Comparison of ENCODE assay signal across 1 cellular context in the genomic region with DNA sequence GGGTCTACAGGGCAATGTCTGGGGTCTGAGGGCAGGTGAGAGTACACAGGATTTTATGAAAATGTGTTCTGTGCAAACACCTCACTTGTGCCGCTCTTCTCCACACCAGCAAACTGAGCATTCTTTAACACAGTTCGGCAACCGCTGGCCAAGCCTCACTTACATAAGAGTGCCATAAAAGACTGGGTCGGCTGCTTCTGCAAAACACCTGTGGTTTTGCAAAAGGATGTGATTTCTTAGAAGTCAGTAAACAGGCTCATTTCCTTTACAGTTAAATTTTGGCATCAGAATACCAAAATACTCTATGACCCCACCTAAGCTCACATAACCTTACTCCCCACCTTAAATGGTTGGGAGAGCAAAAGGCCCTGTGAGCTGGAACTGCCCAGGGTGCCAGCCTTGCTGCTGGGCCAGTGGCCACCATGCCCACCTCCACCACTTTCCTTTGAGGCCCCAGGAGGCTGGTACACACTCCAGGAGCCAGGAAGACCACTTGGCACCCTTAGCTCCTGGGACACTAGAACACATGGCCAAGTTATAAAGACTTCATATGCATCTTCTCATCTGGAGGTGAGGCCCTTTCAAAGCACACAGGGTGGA.
TF ChIP-seq lines count a peak whose summit lies in the region.

No MANE protein-coding gene starts in this region.

TF ChIP-seq in GM12878, 131 proteins besides CTCF, POLR2A, EP300 and RAD21 (continued from another document):
- TF ChIP-seq, protein P1, sequence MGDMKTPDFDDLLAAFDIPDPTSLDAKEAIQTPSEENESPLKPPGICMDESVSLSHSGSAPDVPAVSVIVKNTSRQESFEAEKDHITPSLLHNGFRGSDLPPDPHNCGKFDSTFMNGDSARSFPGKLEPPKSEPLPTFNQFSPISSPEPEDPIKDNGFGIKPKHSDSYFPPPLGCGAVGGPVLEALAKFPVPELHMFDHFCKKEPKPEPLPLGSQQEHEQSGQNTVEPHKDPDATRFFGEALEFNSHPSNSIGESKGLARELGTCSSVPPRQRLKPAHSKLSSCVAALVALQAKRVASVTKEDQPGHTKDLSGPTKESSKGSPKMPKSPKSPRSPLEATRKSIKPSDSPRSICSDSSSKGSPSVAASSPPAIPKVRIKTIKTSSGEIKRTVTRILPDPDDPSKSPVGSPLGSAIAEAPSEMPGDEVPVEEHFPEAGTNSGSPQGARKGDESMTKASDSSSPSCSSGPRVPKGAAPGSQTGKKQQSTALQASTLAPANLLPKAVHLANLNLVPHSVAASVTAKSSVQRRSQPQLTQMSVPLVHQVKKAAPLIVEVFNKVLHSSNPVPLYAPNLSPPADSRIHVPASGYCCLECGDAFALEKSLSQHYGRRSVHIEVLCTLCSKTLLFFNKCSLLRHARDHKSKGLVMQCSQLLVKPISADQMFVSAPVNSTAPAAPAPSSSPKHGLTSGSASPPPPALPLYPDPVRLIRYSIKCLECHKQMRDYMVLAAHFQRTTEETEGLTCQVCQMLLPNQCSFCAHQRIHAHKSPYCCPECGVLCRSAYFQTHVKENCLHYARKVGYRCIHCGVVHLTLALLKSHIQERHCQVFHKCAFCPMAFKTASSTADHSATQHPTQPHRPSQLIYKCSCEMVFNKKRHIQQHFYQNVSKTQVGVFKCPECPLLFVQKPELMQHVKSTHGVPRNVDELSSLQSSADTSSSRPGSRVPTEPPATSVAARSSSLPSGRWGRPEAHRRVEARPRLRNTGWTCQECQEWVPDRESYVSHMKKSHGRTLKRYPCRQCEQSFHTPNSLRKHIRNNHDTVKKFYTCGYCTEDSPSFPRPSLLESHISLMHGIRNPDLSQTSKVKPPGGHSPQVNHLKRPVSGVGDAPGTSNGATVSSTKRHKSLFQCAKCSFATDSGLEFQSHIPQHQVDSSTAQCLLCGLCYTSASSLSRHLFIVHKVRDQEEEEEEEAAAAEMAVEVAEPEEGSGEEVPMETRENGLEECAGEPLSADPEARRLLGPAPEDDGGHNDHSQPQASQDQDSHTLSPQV (IDR thresholded peaks at IDR 0.05) = no peak
- TF ChIP-seq GABPA (IDR thresholded peaks at IDR 0.05; ENCODE audit: low read depth) = no peak
- TF ChIP-seq, protein P2, sequence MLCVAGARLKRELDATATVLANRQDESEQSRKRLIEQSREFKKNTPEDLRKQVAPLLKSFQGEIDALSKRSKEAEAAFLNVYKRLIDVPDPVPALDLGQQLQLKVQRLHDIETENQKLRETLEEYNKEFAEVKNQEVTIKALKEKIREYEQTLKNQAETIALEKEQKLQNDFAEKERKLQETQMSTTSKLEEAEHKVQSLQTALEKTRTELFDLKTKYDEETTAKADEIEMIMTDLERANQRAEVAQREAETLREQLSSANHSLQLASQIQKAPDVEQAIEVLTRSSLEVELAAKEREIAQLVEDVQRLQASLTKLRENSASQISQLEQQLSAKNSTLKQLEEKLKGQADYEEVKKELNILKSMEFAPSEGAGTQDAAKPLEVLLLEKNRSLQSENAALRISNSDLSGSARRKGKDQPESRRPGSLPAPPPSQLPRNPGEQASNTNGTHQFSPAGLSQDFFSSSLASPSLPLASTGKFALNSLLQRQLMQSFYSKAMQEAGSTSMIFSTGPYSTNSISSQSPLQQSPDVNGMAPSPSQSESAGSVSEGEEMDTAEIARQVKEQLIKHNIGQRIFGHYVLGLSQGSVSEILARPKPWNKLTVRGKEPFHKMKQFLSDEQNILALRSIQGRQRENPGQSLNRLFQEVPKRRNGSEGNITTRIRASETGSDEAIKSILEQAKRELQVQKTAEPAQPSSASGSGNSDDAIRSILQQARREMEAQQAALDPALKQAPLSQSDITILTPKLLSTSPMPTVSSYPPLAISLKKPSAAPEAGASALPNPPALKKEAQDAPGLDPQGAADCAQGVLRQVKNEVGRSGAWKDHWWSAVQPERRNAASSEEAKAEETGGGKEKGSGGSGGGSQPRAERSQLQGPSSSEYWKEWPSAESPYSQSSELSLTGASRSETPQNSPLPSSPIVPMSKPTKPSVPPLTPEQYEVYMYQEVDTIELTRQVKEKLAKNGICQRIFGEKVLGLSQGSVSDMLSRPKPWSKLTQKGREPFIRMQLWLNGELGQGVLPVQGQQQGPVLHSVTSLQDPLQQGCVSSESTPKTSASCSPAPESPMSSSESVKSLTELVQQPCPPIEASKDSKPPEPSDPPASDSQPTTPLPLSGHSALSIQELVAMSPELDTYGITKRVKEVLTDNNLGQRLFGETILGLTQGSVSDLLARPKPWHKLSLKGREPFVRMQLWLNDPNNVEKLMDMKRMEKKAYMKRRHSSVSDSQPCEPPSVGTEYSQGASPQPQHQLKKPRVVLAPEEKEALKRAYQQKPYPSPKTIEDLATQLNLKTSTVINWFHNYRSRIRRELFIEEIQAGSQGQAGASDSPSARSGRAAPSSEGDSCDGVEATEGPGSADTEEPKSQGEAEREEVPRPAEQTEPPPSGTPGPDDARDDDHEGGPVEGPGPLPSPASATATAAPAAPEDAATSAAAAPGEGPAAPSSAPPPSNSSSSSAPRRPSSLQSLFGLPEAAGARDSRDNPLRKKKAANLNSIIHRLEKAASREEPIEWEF (IDR thresholded peaks at IDR 0.05; ENCODE audit: insufficient replicate concordance, low read depth, low read length) = no peak
- 0 out of 2 replicates have a peak, but pooled peaks have one; percentile 23 for TF ChIP-seq CREB1 (IDR thresholded peaks at IDR 0.05; ENCODE audit: low read depth)
- TF ChIP-seq RUNX3 (IDR thresholded peaks at IDR 0.05; ENCODE audit: low read length) = peak; percentile 88
- TF ChIP-seq ZNF217 (IDR thresholded peaks at IDR 0.05) = no peak
- no peak for TF ChIP-seq CHD2 (IDR thresholded peaks at IDR 0.05; ENCODE audit: borderline replicate concordance, low read depth, low read length)
- TF ChIP-seq BACH1 (IDR thresholded peaks at IDR 0.05; ENCODE audit: borderline replicate concordance) = no peak
- no peak for TF ChIP-seq NR2C1 (IDR thresholded peaks at IDR 0.05)
- TF ChIP-seq SRF (IDR thresholded peaks at IDR 0.05; ENCODE audit: low read depth in 2 of 2, low read length in 2 of 2) = no peak
- no peak for TF ChIP-seq EED (IDR thresholded peaks at IDR 0.05; ENCODE audit: low read depth)
- peak; percentile 16; the same call in 1 of the 2 replicates for TF ChIP-seq PAX5 (IDR thresholded peaks at IDR 0.05; ENCODE audit: borderline replicate concordance, low read depth, low read length)
- TF ChIP-seq EGR1 (IDR thresholded peaks at IDR 0.05; ENCODE audit: borderline replicate concordance in 1 of 2, low read depth in 2 of 2, low read length in 2 of 2) = no peak
- TF ChIP-seq MEF2A (IDR thresholded peaks at IDR 0.05; ENCODE audit: insufficient read depth, low read depth, low read length) = 0 out of 2 replicates have a peak, but pooled peaks have one; percentile 37
- TF ChIP-seq POLR2AphosphoS5 (IDR thresholded peaks at IDR 0.05; ENCODE audit: low read length) = peak; percentile 27
- no peak for TF ChIP-seq YBX1 (IDR thresholded peaks at IDR 0.05)
- TF ChIP-seq PML (IDR thresholded peaks at IDR 0.05; ENCODE audit: low read length) = 0 out of 2 replicates have a peak, but pooled peaks have one; percentile 22
- 0 out of 2 replicates have a peak, but pooled peaks have one; percentile 9 for TF ChIP-seq TBL1XR1 (IDR thresholded peaks at IDR 0.05; ENCODE audit: low read depth, low read length)
- no peak for TF ChIP-seq FOS (IDR thresholded peaks at IDR 0.05; ENCODE audit: borderline replicate concordance, extremely low read depth, insufficient read length)
- TF ChIP-seq CBFB (IDR thresholded peaks at IDR 0.05; ENCODE audit: low read depth) = no peak
- no peak for TF ChIP-seq WRNIP1 (IDR thresholded peaks at IDR 0.05; ENCODE audit: borderline replicate concordance, low read depth, low read length)
- TF ChIP-seq, protein P3, sequence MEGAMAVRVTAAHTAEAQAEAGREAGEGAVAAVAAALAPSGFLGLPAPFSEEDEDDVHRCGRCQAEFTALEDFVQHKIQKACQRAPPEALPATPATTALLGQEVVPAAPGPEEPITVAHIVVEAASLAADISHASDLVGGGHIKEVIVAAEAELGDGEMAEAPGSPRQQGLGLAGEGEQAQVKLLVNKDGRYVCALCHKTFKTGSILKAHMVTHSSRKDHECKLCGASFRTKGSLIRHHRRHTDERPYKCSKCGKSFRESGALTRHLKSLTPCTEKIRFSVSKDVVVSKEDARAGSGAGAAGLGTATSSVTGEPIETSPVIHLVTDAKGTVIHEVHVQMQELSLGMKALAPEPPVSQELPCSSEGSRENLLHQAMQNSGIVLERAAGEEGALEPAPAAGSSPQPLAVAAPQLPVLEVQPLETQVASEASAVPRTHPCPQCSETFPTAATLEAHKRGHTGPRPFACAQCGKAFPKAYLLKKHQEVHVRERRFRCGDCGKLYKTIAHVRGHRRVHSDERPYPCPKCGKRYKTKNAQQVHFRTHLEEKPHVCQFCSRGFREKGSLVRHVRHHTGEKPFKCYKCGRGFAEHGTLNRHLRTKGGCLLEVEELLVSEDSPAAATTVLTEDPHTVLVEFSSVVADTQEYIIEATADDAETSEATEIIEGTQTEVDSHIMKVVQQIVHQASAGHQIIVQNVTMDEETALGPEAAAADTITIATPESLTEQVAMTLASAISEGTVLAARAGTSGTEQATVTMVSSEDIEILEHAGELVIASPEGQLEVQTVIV (IDR thresholded peaks at IDR 0.05; ENCODE audit: borderline replicate concordance, partially characterized antibody) = no peak
- TF ChIP-seq POU2F2 (IDR thresholded peaks at IDR 0.05; ENCODE audit: borderline replicate concordance, low read depth, low read length) = 0 out of 3 replicates have a peak, but pooled peaks have one; percentile 3
- TF ChIP-seq ETV6 (conservative IDR thresholded peaks at IDR 0.05 in 1 of 2, IDR thresholded peaks at IDR 0.05 in 1 of 2; ENCODE audit: borderline replicate concordance in 1 of 2, low read depth in 1 of 2) = no peak
- TF ChIP-seq CBX5 (IDR thresholded peaks at IDR 0.05; ENCODE audit: low read depth) = no peak
- no peak for TF ChIP-seq NR2F1 (conservative IDR thresholded peaks at IDR 0.05)
- no peak for TF ChIP-seq JUND (IDR thresholded peaks at IDR 0.05; ENCODE audit: low read depth, low read length)
- no peak for TF ChIP-seq SMARCA5 (IDR thresholded peaks at IDR 0.05)
- peak; percentile 19; the same call in 1 of the 2 replicates for TF ChIP-seq ATF7 (IDR thresholded peaks at IDR 0.05; ENCODE audit: low read depth)
- TF ChIP-seq JUNB (IDR thresholded peaks at IDR 0.05) = 0 out of 2 replicates have a peak, but pooled peaks have one; percentile 17
- no peak for TF ChIP-seq BRCA1 (IDR thresholded peaks at IDR 0.05; ENCODE audit: low read depth, low read length)
- TF ChIP-seq ZNF207 (IDR thresholded peaks at IDR 0.05; ENCODE audit: borderline replicate concordance) = no peak
- TF ChIP-seq BHLHE40 (IDR thresholded peaks at IDR 0.05; ENCODE audit: borderline replicate concordance in 1 of 2, low read depth in 2 of 2, low read length in 1 of 2) = 0 out of 4 replicates have a peak, but pooled peaks of 1 of the 2 experiments have one; percentile 15
- TF ChIP-seq, protein P4, sequence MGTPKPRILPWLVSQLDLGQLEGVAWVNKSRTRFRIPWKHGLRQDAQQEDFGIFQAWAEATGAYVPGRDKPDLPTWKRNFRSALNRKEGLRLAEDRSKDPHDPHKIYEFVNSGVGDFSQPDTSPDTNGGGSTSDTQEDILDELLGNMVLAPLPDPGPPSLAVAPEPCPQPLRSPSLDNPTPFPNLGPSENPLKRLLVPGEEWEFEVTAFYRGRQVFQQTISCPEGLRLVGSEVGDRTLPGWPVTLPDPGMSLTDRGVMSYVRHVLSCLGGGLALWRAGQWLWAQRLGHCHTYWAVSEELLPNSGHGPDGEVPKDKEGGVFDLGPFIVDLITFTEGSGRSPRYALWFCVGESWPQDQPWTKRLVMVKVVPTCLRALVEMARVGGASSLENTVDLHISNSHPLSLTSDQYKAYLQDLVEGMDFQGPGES (IDR thresholded peaks at IDR 0.05) = no peak
- peak; percentile 41; the same call in 1 of the 2 replicates for TF ChIP-seq TCF12 (IDR thresholded peaks at IDR 0.05; ENCODE audit: low read depth, low read length)
TF ChIP-seq in GM12878: peak in this region for 12.
